ENCODE assay signal across 20 cellular contexts in the genomic region with DNA sequence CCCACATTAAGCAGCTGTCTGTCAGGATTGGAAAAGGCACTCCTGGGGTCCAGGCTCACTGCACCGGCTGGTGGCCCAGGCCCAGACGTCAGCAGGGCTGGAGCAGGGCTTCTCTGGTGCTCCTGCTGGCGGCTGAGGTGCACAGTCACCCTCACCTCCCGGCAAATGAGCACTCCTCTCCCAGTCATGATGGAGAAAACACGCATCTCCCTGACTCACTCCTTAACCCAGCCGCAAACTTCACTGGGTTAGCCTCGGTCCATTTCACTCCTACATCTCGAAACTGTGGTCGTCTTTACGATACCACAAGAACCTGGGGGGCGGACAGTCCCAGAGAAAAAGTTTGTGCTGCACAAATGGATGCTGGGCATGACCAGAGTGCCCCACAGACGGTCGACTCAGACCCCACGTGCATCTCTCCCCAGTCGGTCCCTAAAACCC. TPM values are rescaled to one million over a fixed set of nuclear protein-coding genes. Genes with fewer than 3 reads are reported as not detected.
DNase-seq lines count a peak whose midpoint lies in the region; ATAC-seq and TF ChIP-seq lines count a peak whose summit lies in the region.
"Had no signal": no experiment of that assay in that cellular context is flagged by ENCODE, and none has a peak within 500 bp of the region (broad histone marks: within the 10 kb centered on the region; RNA-seq: fewer than 3 reads in every experiment).

No MANE protein-coding gene starts in this region.

- no peak overlapping the region for H3K27ac ChIP-seq in CD4-positive, alpha-beta T cell (ENCODE audit: low read depth, low read length)
- H3K27ac ChIP-seq in GM23338 (ENCODE audit: low read depth) (no peak overlapping the region), ascending aorta (no peak overlapping the region)
- H3K27ac ChIP-seq: left ventricle myocardium inferior, suprapubic skin had no signal

- no peaks in the 10 kb centered on the region for H3K9me3 Mint-ChIP-seq in CD4-positive, alpha-beta T cell
- H3K9me3 Mint-ChIP-seq in GM23338 = peaks cover 7% of the 10 kb centered on the region
- peaks cover 7% of the 10 kb centered on the region for H3K9me3 Mint-ChIP-seq in WTC11
- H3K9me3 Mint-ChIP-seq in naive thymus-derived CD8-positive, alpha-beta T cell = peaks cover 0 to 3% (median 0%) of the 10 kb centered on the region in 9 donors
- H3K9me3 Mint-ChIP-seq in activated CD4-positive, alpha-beta T cell treated with anti-CD3 and anti-CD28 coated beads, Interleukin-2, amount 10 ng/mL, durations not matched to agents 7 days and 5 days = no peaks in the 10 kb centered on the region
- H3K9me3 Mint-ChIP-seq: activated T-helper 17 cell treated with anti-CD3 and anti-CD28 coated beads, Interleukin-2, amount 50 U/mL, for 72 hours had no signal

- no peaks in the 10 kb centered on the region for H3K27me3 ChIP-seq in CD4-positive, alpha-beta T cell (ENCODE audit: control insufficient read depth, insufficient read depth, low read length)
- peaks cover 5% of the 10 kb centered on the region; the same call in 1 of the 2 replicates for H3K27me3 ChIP-seq in GM23338 (ENCODE audit: insufficient read depth)
- no peaks in the 10 kb centered on the region for H3K27me3 ChIP-seq in ascending aorta
- H3K27me3 ChIP-seq: suprapubic skin had no signal

- no peak for TF ChIP-seq CTCF in CD4-positive, alpha-beta T cell (IDR thresholded peaks at IDR 0.05)
- TF ChIP-seq CTCF in GM23338 (conservative IDR thresholded peaks at IDR 0.05; ENCODE audit: low read depth in 2 of 2) (no peak), WTC11 (IDR thresholded peaks at IDR 0.05) (no peak), ascending aorta (IDR thresholded peaks at IDR 0.05) (no peak)

- no peaks in the 10 kb centered on the region for H3K27me3 Mint-ChIP-seq in CD4-positive, alpha-beta T cell
- H3K27me3 Mint-ChIP-seq in GM23338 (ENCODE audit: insufficient read depth, low read depth, poor library complexity) = peaks cover 15% of the 10 kb centered on the region
- peaks cover 9% of the 10 kb centered on the region for H3K27me3 Mint-ChIP-seq in WTC11 (ENCODE audit: low read depth)
- peaks cover 0 to 2% (median 0%) of the 10 kb centered on the region in 5 donors for H3K27me3 Mint-ChIP-seq in naive thymus-derived CD8-positive, alpha-beta T cell
- H3K27me3 Mint-ChIP-seq in activated CD4-positive, alpha-beta T cell treated with anti-CD3 and anti-CD28 coated beads, Interleukin-2, amount 10 ng/mL, durations not matched to agents 7 days and 5 days = peaks cover 15% of the 10 kb centered on the region
- H3K27me3 Mint-ChIP-seq: activated T-helper 17 cell treated with anti-CD3 and anti-CD28 coated beads, Interleukin-2, amount 50 U/mL, for 72 hours had no signal

- peaks cover 10% of the 10 kb centered on the region for H3K79me2 ChIP-seq in GM23338 (replicated peaks; ENCODE audit: insufficient read depth)

- ATAC-seq in CD4-positive, alpha-beta T cell (ENCODE audit: poor library complexity) = no peak
- peak; percentile 3; the same call in 1 of the 3 replicates for ATAC-seq in GM23338
- ATAC-seq in WTC11 = no peak
- ATAC-seq in naive thymus-derived CD8-positive, alpha-beta T cell = no peak
- ATAC-seq: activated T-helper 17 cell treated with anti-CD3 and anti-CD28 coated beads, Interleukin-2, amount 50 U/mL, for 72 hours had no signal

- H4K20me1 ChIP-seq in GM23338 (replicated peaks; ENCODE audit: insufficient read depth) = no peaks in the 10 kb centered on the region; the same call in 1 of the 2 replicates

- CTCF ChIA-PET in CD4-positive, alpha-beta T cell (lab: Charles Lee) = interaction anchor here (1.0 to 1.1 kb wide), 2 partner anchors 12 to 26 kb away, joined by 3 read pairs; no protein-coding TSS in a partner anchor
- CTCF ChIA-PET in WTC11 (lab: Charles Lee) = interaction anchor here (1.0 kb wide), 1 partner anchor 17 kb away, joined by 3 read pairs; no protein-coding TSS in a partner anchor
- CTCF ChIA-PET in activated CD4-positive, alpha-beta T cell treated with anti-CD3 and anti-CD28 coated beads, Interleukin-2, amount 10 ng/mL, durations not matched to agents 7 days and 5 days (lab: Charles Lee) = interaction anchor here (1.2 to 1.9 kb wide), 2 partner anchors 9 to 93 kb away, joined by 4 read pairs; no protein-coding TSS in a partner anchor

- peak in 1 of 10 experiments; percentile 4 for DNase-seq in CD4-positive, alpha-beta T cell
- DNase-seq in GM23338 (ENCODE audit: low spot score) (no peak), WTC11 (ENCODE audit: low spot score) (peak; percentile 20), DMS 273 (lab: John Stamatoyannopoulos, UW; ENCODE audit: unreplicated experiment) (no peak), ascending aorta (ENCODE audit: low spot score in 2 of 2) (no peak)
- DNase-seq in naive thymus-derived CD8-positive, alpha-beta T cell = no peak
- DNase-seq in activated CD4-positive, alpha-beta T cell treated with anti-CD3 and anti-CD28 coated beads, Interleukin-2, amount 10 ng/mL, durations not matched to agents 7 days and 5 days = no peak
- DNase-seq: activated CD4-positive, CD25-positive, alpha-beta regulatory T cell; anterior cingulate cortex; GOT3; left ventricle myocardium inferior; NCI-H1436 treated with DMSO at 0.1 percent for 48 hours; NCI-H748 treated with DMSO at 0.1 percent for 48 hours; nucleus accumbens had no signal

- no peaks in the 10 kb centered on the region for H3K9me3 ChIP-seq in CD4-positive, alpha-beta T cell (ENCODE audit: control insufficient read depth, low read length)
- H3K9me3 ChIP-seq in ascending aorta = no peaks in the 10 kb centered on the region
- H3K9me3 ChIP-seq: left ventricle myocardium inferior, suprapubic skin had no signal

- peaks cover 18% of the 10 kb centered on the region for H3K36me3 Mint-ChIP-seq in CD4-positive, alpha-beta T cell (ENCODE audit: low read depth)
- H3K36me3 Mint-ChIP-seq in GM23338 (ENCODE audit: low read depth) (peaks cover 3% of the 10 kb centered on the region; the same call in 1 of the 3 replicates), WTC11 (0 out of 2 replicates have a peak, but pooled peaks cover 4% of the 10 kb centered on the region)
- H3K36me3 Mint-ChIP-seq in naive thymus-derived CD8-positive, alpha-beta T cell = peaks cover 6 to 10% (median 8%) of the 10 kb centered on the region in 3 donors
- peaks cover 18% of the 10 kb centered on the region for H3K36me3 Mint-ChIP-seq in activated CD4-positive, alpha-beta T cell treated with anti-CD3 and anti-CD28 coated beads, Interleukin-2, amount 10 ng/mL, durations not matched to agents 7 days and 5 days (ENCODE audit: low read depth)

- H3F3A ChIP-seq in GM23338 (replicated peaks; ENCODE audit: low read depth) = peaks cover 17% of the 10 kb centered on the region; the same call in 1 of the 2 replicates

- no peak overlapping the region for H2AFZ ChIP-seq in GM23338

- H3K4me3 ChIP-seq in GM23338 (no peak overlapping the region), ascending aorta (no peak overlapping the region)
- H3K4me3 ChIP-seq: left ventricle myocardium inferior, suprapubic skin had no signal

- peak overlapping the region; percentile 82 for H3K27ac Mint-ChIP-seq in CD4-positive, alpha-beta T cell
- H3K27ac Mint-ChIP-seq in GM23338 (no peak overlapping the region), WTC11 (no peak overlapping the region)
- H3K27ac Mint-ChIP-seq in naive thymus-derived CD8-positive, alpha-beta T cell = peak overlapping the region in 9 of 10 donors; percentile 20 to 91 (median 70)
- H3K27ac Mint-ChIP-seq in activated CD4-positive, alpha-beta T cell treated with anti-CD3 and anti-CD28 coated beads, Interleukin-2, amount 10 ng/mL, durations not matched to agents 7 days and 5 days = no peak overlapping the region
- H3K27ac Mint-ChIP-seq: activated T-helper 17 cell treated with anti-CD3 and anti-CD28 coated beads, Interleukin-2, amount 50 U/mL, for 72 hours had no signal

- H3K4me2 ChIP-seq in GM23338 = no peak overlapping the region

- no peaks in the 10 kb centered on the region; the same call in 1 of the 2 replicates for H3K36me3 ChIP-seq in GM23338 (ENCODE audit: insufficient read depth)
- H3K36me3 ChIP-seq in ascending aorta = no peaks in the 10 kb centered on the region
- H3K36me3 ChIP-seq: left ventricle myocardium inferior, suprapubic skin had no signal

- H3K4me1 Mint-ChIP-seq in CD4-positive, alpha-beta T cell (ENCODE audit: low read depth) = peaks cover 39% of the 10 kb centered on the region
- peaks cover 18% of the 10 kb centered on the region for H3K4me1 Mint-ChIP-seq in GM23338
- H3K4me1 Mint-ChIP-seq in WTC11 = peaks cover 16% of the 10 kb centered on the region
- H3K4me1 Mint-ChIP-seq in naive thymus-derived CD8-positive, alpha-beta T cell = peaks cover 21 to 39% (median 35%) of the 10 kb centered on the region in 4 donors
- H3K4me1 Mint-ChIP-seq in activated CD4-positive, alpha-beta T cell treated with anti-CD3 and anti-CD28 coated beads, Interleukin-2, amount 10 ng/mL, durations not matched to agents 7 days and 5 days = peaks cover 33% of the 10 kb centered on the region

- H3K9me2 ChIP-seq in GM23338 (ENCODE audit: insufficient read depth) = no peaks in the 10 kb centered on the region

- POLR2A ChIA-PET in CD4-positive, alpha-beta T cell (lab: Charles Lee) = interaction anchor here (1.3 to 2.7 kb wide), 3 partner anchors 13 to 91 kb away, joined by 3 to 15 read pairs (median 3); no protein-coding TSS in a partner anchor
- POLR2A ChIA-PET in WTC11 (lab: Charles Lee) = no interaction called here
- POLR2A ChIA-PET in naive thymus-derived CD8-positive, alpha-beta T cell (lab: Charles Lee) = interaction anchor here (1.1 to 2.2 kb wide), 6 partner anchors 10 to 78 kb away, joined by 3 to 12 read pairs (median 6); no protein-coding TSS in a partner anchor
- POLR2A ChIA-PET in activated CD4-positive, alpha-beta T cell treated with anti-CD3 and anti-CD28 coated beads, Interleukin-2, amount 10 ng/mL, durations not matched to agents 7 days and 5 days (lab: Charles Lee) = interaction anchor here (0.6 kb wide), 1 partner anchor 70 kb away, joined by 6 read pairs; no protein-coding TSS in a partner anchor

- intact Hi-C loops in CD4-positive, alpha-beta T cell (cut with DNase I, micrococcal nuclease) = no loop called here
- intact Hi-C loops in ascending aorta (cut with DNase I) = loop anchor here (10.0 kb wide), 1 partner anchor 161 kb away; a partner anchor contains a TSS

- peak overlapping the region; percentile 67 for H3K4me3 Mint-ChIP-seq in CD4-positive, alpha-beta T cell
- H3K4me3 Mint-ChIP-seq in GM23338 = no peak overlapping the region
- no peak overlapping the region for H3K4me3 Mint-ChIP-seq in WTC11
- H3K4me3 Mint-ChIP-seq in naive thymus-derived CD8-positive, alpha-beta T cell = peak overlapping the region in 3 of 10 donors; percentile 12 to 41 (median 39)
- H3K4me3 Mint-ChIP-seq in activated CD4-positive, alpha-beta T cell treated with anti-CD3 and anti-CD28 coated beads, Interleukin-2, amount 10 ng/mL, durations not matched to agents 7 days and 5 days = no peak overlapping the region
- H3K4me3 Mint-ChIP-seq: activated T-helper 17 cell treated with anti-CD3 and anti-CD28 coated beads, Interleukin-2, amount 50 U/mL, for 72 hours; T-helper 1 cell treated with Interleukin-12 subunit alpha and Interleukin-12 subunit beta and Interleukin-4 antibody, amounts not matched to agents 30 μg/mL and 1 μg/mL, for 36 hours had no signal

- H3K4me1 ChIP-seq in GM23338 (ENCODE audit: insufficient read depth) (peaks cover under 1% of the 10 kb centered on the region; the same call in 1 of the 2 replicates), ascending aorta (peaks cover under 1% of the 10 kb centered on the region in 2 donors)

RNA-seq across cellular contexts. Expression of a gene that starts 3.3 kb away (rescaled TPM):
- total RNA-seq in CD4-positive, alpha-beta T cell = 100 to 1,000 TPM; 181 to 184 TPM
- total RNA-seq in GM23338 (2014; rRNA removed; shearing (Covaris generic)) = 18.7 and 20.7 TPM in 2 replicates
- polyA plus RNA-seq in GM23338 (2016; fragmentation: Nextera tagmentation; extraction: Ambion mirVana) = 11.2 and 11.7 TPM in 2 replicates
- total RNA-seq in WTC11 (2021) (16.5 to 22.3 TPM (median 16.9 TPM) in 3 replicates), ascending aorta (30.7 TPM)
- total RNA-seq in naive thymus-derived CD8-positive, alpha-beta T cell = 100 to 1,000 TPM; 194 to 196 TPM
- 100 to 1,000 TPM in 2 of 3 donors, 10 to 100 TPM in 1; 62.2 to 169 (median 105) TPM for polyA plus RNA-seq in naive thymus-derived CD8-positive, alpha-beta T cell
- 100 to 1,000 TPM; 114 to 115 TPM for total RNA-seq in activated CD4-positive, alpha-beta T cell treated with anti-CD3 and anti-CD28 coated beads, Interleukin-2, amount 10 ng/mL, durations not matched to agents 7 days and 5 days

RNA-seq across cellular contexts. Expression of a gene that starts 43.3 kb away (rescaled TPM):
- total RNA-seq in CD4-positive, alpha-beta T cell = under 1 TPM; 0.47 to 0.52 TPM
- not detected in 2 replicates for total RNA-seq in GM23338 (2014; rRNA removed; shearing (Covaris generic))
- polyA plus RNA-seq in GM23338 (2016; fragmentation: Nextera tagmentation; extraction: Ambion mirVana) = not detected in 2 replicates
- total RNA-seq in WTC11 (2021) (not detected in 3 replicates), ascending aorta (not detected)
- 1 to 10 TPM; 1.5 to 2.0 TPM for total RNA-seq in naive thymus-derived CD8-positive, alpha-beta T cell
- 1 to 10 TPM; 2.6 to 4.8 (median 3.7) TPM for polyA plus RNA-seq in naive thymus-derived CD8-positive, alpha-beta T cell
- total RNA-seq in activated CD4-positive, alpha-beta T cell treated with anti-CD3 and anti-CD28 coated beads, Interleukin-2, amount 10 ng/mL, durations not matched to agents 7 days and 5 days = not detected
- total RNA-seq: activated T-helper 17 cell treated with anti-CD3 and anti-CD28 coated beads, Interleukin-2, amount 50 U/mL, for 72 hours; left ventricle myocardium inferior; MCF 10A; mucosa of gallbladder; OCI-LY7; suprapubic skin had no signal

Comparison
In these comparisons a context has a peak if more than half of its experiments do, and no peak if none do; other contexts are left out.
1. H3K27ac Mint-ChIP-seq: peak in CD4-positive, alpha-beta T cell (single experiment) and naive thymus-derived CD8-positive, alpha-beta T cell (9 of 10); none in GM23338 (single experiment), WTC11 (single experiment) and activated CD4-positive, alpha-beta T cell treated with anti-CD3 and anti-CD28 coated beads, Interleukin-2, amount 10 ng/mL, durations not matched to agents 7 days and 5 days (single experiment).